ENCODE assay signal across 17 cellular contexts in the genomic region with DNA sequence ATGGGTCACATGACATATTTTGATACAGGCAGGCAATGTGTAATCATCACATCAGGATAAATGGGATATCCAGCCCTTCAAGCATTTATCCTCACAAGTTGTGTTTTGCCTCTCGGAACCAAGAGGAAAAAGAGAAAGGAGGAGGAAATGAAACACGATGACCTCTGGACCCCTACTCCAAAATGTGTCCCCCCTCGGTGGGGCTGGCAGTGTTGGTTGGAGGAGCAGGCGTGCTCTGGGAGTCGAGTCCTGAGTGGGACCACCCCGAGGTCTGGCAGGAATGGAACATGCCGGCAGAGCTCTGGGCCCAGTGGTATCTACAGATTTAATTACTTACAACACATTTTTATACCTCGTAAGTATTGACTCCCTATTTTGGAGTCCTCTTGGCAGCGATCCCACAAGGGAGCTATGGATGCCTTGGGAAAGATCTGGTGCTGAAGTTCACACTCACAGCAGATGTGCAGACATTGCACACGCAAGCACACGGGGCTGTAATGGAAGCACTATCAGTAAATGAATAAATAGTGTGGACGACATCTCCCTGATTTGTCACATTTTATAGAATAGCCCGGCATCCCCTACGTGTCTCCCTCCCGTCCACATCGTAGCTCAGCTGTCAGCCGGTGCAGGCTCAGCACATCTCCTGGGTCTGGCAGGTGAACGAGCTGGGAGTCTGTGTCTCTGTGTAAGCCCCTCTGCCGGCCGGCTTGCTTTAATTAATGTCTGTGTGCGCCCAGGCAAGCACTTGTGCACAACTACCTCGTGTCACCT.
DNase-seq lines count a peak whose midpoint lies in the region; ATAC-seq, FAIRE-seq and TF ChIP-seq lines count a peak whose summit lies in the region.
"Had no signal": no experiment of that assay in that cellular context is flagged by ENCODE, and none has a peak within 500 bp of the region (broad histone marks: within the 10 kb centered on the region; RNA-seq: fewer than 3 reads in every experiment).

No MANE protein-coding gene starts in this region.

- no peak overlapping the region for H3K4me3 Mint-ChIP-seq in activated CD4-positive, alpha-beta memory T cell treated with anti-CD3 and anti-CD28 coated beads, Interleukin-2, amount 10 ng/mL, durations not matched to agents 7 days and 5 days
- H3K4me3 Mint-ChIP-seq in CD8-positive, alpha-beta T cell = no peak overlapping the region
- H3K4me3 Mint-ChIP-seq: H9; memory B cell; stimulated activated naive CD8-positive, alpha-beta T cell treated with anti-CD3 and anti-CD28 coated beads, Interleukin-15, Interleukin-2, amounts not matched to agents 100 ng/mL and 50 ng/mL, for 24 hours had no signal

- no peaks in the 10 kb centered on the region for H4K20me1 ChIP-seq in SK-N-SH (ENCODE audit: insufficient read depth)

- no peaks in the 10 kb centered on the region for H3K79me2 ChIP-seq in SK-N-SH (ENCODE audit: insufficient read depth)

- H3K9ac ChIP-seq in SK-N-SH = no peak overlapping the region

- H3K27ac Mint-ChIP-seq in activated CD4-positive, alpha-beta memory T cell treated with anti-CD3 and anti-CD28 coated beads, Interleukin-2, amount 10 ng/mL, durations not matched to agents 7 days and 5 days = no peak overlapping the region
- no peak overlapping the region for H3K27ac Mint-ChIP-seq in CD8-positive, alpha-beta T cell
- H3K27ac Mint-ChIP-seq: memory B cell; stimulated activated naive CD8-positive, alpha-beta T cell treated with anti-CD3 and anti-CD28 coated beads, Interleukin-15, Interleukin-2, amounts not matched to agents 100 ng/mL and 50 ng/mL, for 24 hours had no signal

- TF ChIP-seq RAD21 in SK-N-SH (IDR thresholded peaks at IDR 0.05; ENCODE audit: low read length) = peak; percentile 14; the same call in 1 of the 2 replicates

- 52% methylated on average over 21 of the region's 22 CpGs for WGBS in SK-N-SH (ENCODE audit: low lambda C conversion rate)

- FAIRE-seq in urothelium cell line (lab: Jason Lieb, UNC) = peak; percentile 42

- no peaks in the 10 kb centered on the region for H3K4me1 Mint-ChIP-seq in activated CD4-positive, alpha-beta memory T cell treated with anti-CD3 and anti-CD28 coated beads, Interleukin-2, amount 10 ng/mL, durations not matched to agents 7 days and 5 days
- no peaks in the 10 kb centered on the region for H3K4me1 Mint-ChIP-seq in CD8-positive, alpha-beta T cell (ENCODE audit: low read depth)
- H3K4me1 Mint-ChIP-seq: memory B cell had no signal

- no peaks in the 10 kb centered on the region for H3K9me3 ChIP-seq in SK-N-SH
- no peaks in the 10 kb centered on the region for H3K9me3 ChIP-seq in CD8-positive, alpha-beta T cell (ENCODE audit: low read length)

- no peak for TF ChIP-seq EP300 in SK-N-SH (IDR thresholded peaks at IDR 0.05; ENCODE audit: borderline replicate concordance in 1 of 2, low read depth in 1 of 2, low read length in 1 of 2)

- H3K27me3 Mint-ChIP-seq in activated CD4-positive, alpha-beta memory T cell treated with anti-CD3 and anti-CD28 coated beads, Interleukin-2, amount 10 ng/mL, durations not matched to agents 7 days and 5 days = no peaks in the 10 kb centered on the region
- peaks cover 5% of the 10 kb centered on the region for H3K27me3 Mint-ChIP-seq in CD8-positive, alpha-beta T cell (ENCODE audit: low read depth)

- peak; percentile 76 for DNase-seq in SK-N-SH
- peak; percentile 47 for DNase-seq in NCI-H748 treated with DMSO at 0.1 percent for 48 hours (lab: John Stamatoyannopoulos, UW)
- peak; percentile 92 for DNase-seq in left kidney (ENCODE audit: low read depth, low spot score)
- DNase-seq in urothelium cell line (ENCODE audit: low spot score) = no peak
- DNase-seq in activated CD4-positive, alpha-beta memory T cell treated with anti-CD3 and anti-CD28 coated beads, Interleukin-2, amount 10 ng/mL, durations not matched to agents 7 days and 5 days = no peak
- DNase-seq in CD8-positive, alpha-beta T cell = no peak
- DNase-seq: activated CD4-positive, CD25-positive, alpha-beta regulatory T cell; activated naive CD4-positive, alpha-beta T cell; effector CD8-positive, alpha-beta T cell; NCI-H2081; OCI-M1 had no signal

- H3K36me3 ChIP-seq in SK-N-SH (replicated peaks in 1 of 2; ENCODE audit: control insufficient read depth in 1 of 2, insufficient read depth in 2 of 2, low read length in 1 of 2) = no peaks in the 10 kb centered on the region
- H3K36me3 ChIP-seq in CD8-positive, alpha-beta T cell (ENCODE audit: insufficient read depth, low read length) = no peaks in the 10 kb centered on the region

- no peak overlapping the region for H2AFZ ChIP-seq in SK-N-SH (ENCODE audit: low read depth)

- H3K27me3 ChIP-seq in SK-N-SH (ENCODE audit: insufficient read depth) = no peaks in the 10 kb centered on the region
- H3K27me3 ChIP-seq in CD8-positive, alpha-beta T cell (ENCODE audit: insufficient read depth, low read length) = no peaks in the 10 kb centered on the region

- peaks cover 0 to 27% of the 10 kb centered on the region in 2 experiments; a peak in 2 of 4 replicates for H3K4me1 ChIP-seq in SK-N-SH (ENCODE audit: control insufficient read depth in 1 of 2, insufficient read depth in 2 of 2, low read depth in 1 of 2, low read length in 1 of 2)
- H3K4me1 ChIP-seq in CD8-positive, alpha-beta T cell (ENCODE audit: insufficient read depth, low read length) = no peaks in the 10 kb centered on the region

- ATAC-seq in SK-N-SH treated with all-trans-retinoic acid at 6 μM for 48 hours (no peak), GM18909 (IDR thresholded peaks at IDR 0.05; ENCODE audit: poor library complexity, unreplicated experiment) (no peak)
- ATAC-seq in CD8-positive, alpha-beta T cell = no peak

- POLR2A ChIA-PET in SK-N-SH (lab: Yijun Ruan, JAX) = interaction anchor here (0.6 to 2.7 kb wide), 2 partner anchors 633 to 958 kb away, joined by 3 to 18 read pairs; a partner anchor contains a TSS
- POLR2A ChIA-PET in activated CD4-positive, alpha-beta memory T cell treated with anti-CD3 and anti-CD28 coated beads, Interleukin-2, amount 10 ng/mL, durations not matched to agents 7 days and 5 days (lab: Charles Lee) = no interaction called here
- POLR2A ChIA-PET in CD8-positive, alpha-beta T cell (lab: Charles Lee) = no interaction called here

- no peaks in the 10 kb centered on the region for H3K36me3 Mint-ChIP-seq in activated CD4-positive, alpha-beta memory T cell treated with anti-CD3 and anti-CD28 coated beads, Interleukin-2, amount 10 ng/mL, durations not matched to agents 7 days and 5 days (ENCODE audit: low read depth)
- H3K36me3 Mint-ChIP-seq in CD8-positive, alpha-beta T cell = no peaks in the 10 kb centered on the region
- H3K36me3 Mint-ChIP-seq: memory B cell had no signal

- no peaks in the 10 kb centered on the region for H3F3A ChIP-seq in SK-N-SH (replicated peaks; ENCODE audit: insufficient read depth)

- H3K4me2 ChIP-seq in SK-N-SH = no peak overlapping the region

- H3K4me3 ChIP-seq in SK-N-SH (ENCODE audit: low read depth in 2 of 2, low read length in 1 of 2) = no peak overlapping the region; a peak in 1 of 4 replicates
- H3K4me3 ChIP-seq in CD8-positive, alpha-beta T cell (ENCODE audit: low read depth, low read length) = no peak overlapping the region
- H3K4me3 ChIP-seq: skin epidermis had no signal

- TF ChIP-seq CTCF in SK-N-SH (IDR thresholded peaks at IDR 0.05) = no peak
- TF ChIP-seq CTCF in CD8-positive, alpha-beta T cell (IDR thresholded peaks at IDR 0.05) = no peak

- peaks cover 2% of the 10 kb centered on the region for H3K9me3 Mint-ChIP-seq in activated CD4-positive, alpha-beta memory T cell treated with anti-CD3 and anti-CD28 coated beads, Interleukin-2, amount 10 ng/mL, durations not matched to agents 7 days and 5 days
- H3K9me3 Mint-ChIP-seq in CD8-positive, alpha-beta T cell = peaks cover 5% of the 10 kb centered on the region

- CTCF ChIA-PET in SK-N-SH (lab: Yijun Ruan, JAX) = interaction anchor here (0.7 to 3.1 kb wide), 12 partner anchors 11 to 1078 kb away, joined by 3 to 15 read pairs (median 3); a partner anchor contains a TSS
- CTCF ChIA-PET in activated CD4-positive, alpha-beta memory T cell treated with anti-CD3 and anti-CD28 coated beads, Interleukin-2, amount 10 ng/mL, durations not matched to agents 7 days and 5 days (lab: Charles Lee) = interaction anchor here (0.7 kb wide), 1 partner anchor 9 kb away, joined by 3 read pairs; no protein-coding TSS in a partner anchor
- CTCF ChIA-PET in CD8-positive, alpha-beta T cell (lab: Charles Lee) = no interaction called here

- intact Hi-C loops in CD8-positive, alpha-beta T cell (cut with DNase I, micrococcal nuclease) = loop anchor here (5.0 kb wide), 2 partner anchors 632 to 1078 kb away; a partner anchor contains a TSS

- no peak overlapping the region; a peak in 1 of 4 replicates for H3K27ac ChIP-seq in SK-N-SH (ENCODE audit: low read depth in 2 of 2, low read length in 1 of 2)
- no peak overlapping the region for H3K27ac ChIP-seq in CD8-positive, alpha-beta T cell (ENCODE audit: low read depth, low read length)

- no peaks in the 10 kb centered on the region for H3K9me2 ChIP-seq in SK-N-SH

TF ChIP-seq in SK-N-SH, 30 proteins besides CTCF, POLR2A, EP300 and RAD21:
- TF ChIP-seq MXI1 (IDR thresholded peaks at IDR 0.05; ENCODE audit: low read depth, low read length) (0 out of 2 replicates have a peak, but pooled peaks have one; percentile 37), NRF1 (IDR thresholded peaks at IDR 0.05; ENCODE audit: low read depth, low read length) (no peak)

TF ChIP-seq in SK-N-SH treated with all-trans-retinoic acid at 6 μM for 48 hours, 23 proteins besides CTCF, POLR2A, EP300 and RAD21 (continues in another document):
- no peak for TF ChIP-seq RARB (CRISPR knock-in tag; IDR thresholded peaks at IDR 0.05)
- TF ChIP-seq TCF4 (CRISPR knock-in tag; IDR thresholded peaks at IDR 0.05; ENCODE audit: borderline replicate concordance) = no peak
- no peak for TF ChIP-seq CSDC2 (CRISPR knock-in tag; IDR thresholded peaks at IDR 0.05)

Comparison
In these comparisons a context has a peak if more than half of its experiments do, and no peak if none do; other contexts are left out.
1. DNase-seq: peak in SK-N-SH (single experiment), NCI-H748 treated with DMSO at 0.1 percent for 48 hours (single experiment) and left kidney (single experiment); none in urothelium cell line (single experiment), activated CD4-positive, alpha-beta memory T cell treated with anti-CD3 and anti-CD28 coated beads, Interleukin-2, amount 10 ng/mL, durations not matched to agents 7 days and 5 days (single experiment) and CD8-positive, alpha-beta T cell (0 of 7).